In genomic region chr9:81718244-81718643, GRCh38 we compare ENCODE assay signal across 24 cellular contexts. TPM values are rescaled to one million over a fixed set of nuclear protein-coding genes. Genes with fewer than 3 reads are reported as not detected.
DNase-seq lines count a peak whose midpoint lies in the region; ATAC-seq lines count a peak whose summit lies in the region.
"Had no signal": no experiment of that assay in that cellular context is flagged by ENCODE, and none has a peak within 500 bp of the region (broad histone marks: within the 10 kb centered on the region; RNA-seq: fewer than 3 reads in every experiment).

No MANE protein-coding gene starts in this region.

- H3K27ac ChIP-seq in iPS-20b (ENCODE audit: low read length) = no peak overlapping the region
- H3K27ac ChIP-seq: RWPE1 had no signal

- no peaks in the 10 kb centered on the region for H3K9me3 Mint-ChIP-seq in T-helper 2 cell treated with Interferon-gamma antibody and Interleukin-4, amounts not matched to agents 5 μg/mL and 100 μg/mL, for 36 hours
- H3K9me3 Mint-ChIP-seq in naive thymus-derived CD8-positive, alpha-beta T cell = peaks cover 0 to 3% (median 0%) of the 10 kb centered on the region in 9 donors

- intact Hi-C loops in posterior vena cava (cut with DNase I) = no loop called here

- DNase-seq in NT2/D1 (ENCODE audit: low read depth, low spot score) (no peak), EL (no peak), posterior vena cava (ENCODE audit: low spot score) (no peak)
- no peak for DNase-seq in T-helper 2 cell treated with Interferon-gamma antibody and Interleukin-4, amounts not matched to agents 5 μg/mL and 100 μg/mL, for 36 hours (ENCODE audit: low spot score)
- DNase-seq in naive thymus-derived CD8-positive, alpha-beta T cell = no peak
- DNase-seq: Calu3; DND-41; H7; KBM-7; MV-4-11; NCI-H1105; NCI-H1436 treated with DMSO at 0.1 percent for 48 hours; NCI-H1930; NCI-H446; NCI-H524 treated with DMSO at 0.1 percent for 48 hours; NCI-H774; NK-92 treated with Interleukin-12 subunit alpha and Interleukin-12 subunit beta, amount 100 ng/mL, for 24 hours; SHP77; T-cell had no signal

- peak overlapping the region; percentile 6 for H3K9ac ChIP-seq in NT2/D1 (ENCODE audit: insufficient read length, low read depth)
- H3K9ac ChIP-seq in iPS-20b (ENCODE audit: low read depth, low read length) = peak overlapping the region; percentile 46; the same call in 1 of the 2 replicates

- H3K4me1 Mint-ChIP-seq in T-helper 2 cell treated with Interferon-gamma antibody and Interleukin-4, amounts not matched to agents 5 μg/mL and 100 μg/mL, for 36 hours (ENCODE audit: low read depth) = no peaks in the 10 kb centered on the region
- H3K4me1 Mint-ChIP-seq in naive thymus-derived CD8-positive, alpha-beta T cell = peaks cover 0 to 2% (median 0%) of the 10 kb centered on the region in 4 donors
- H3K4me1 Mint-ChIP-seq: T-cell had no signal

- no peaks in the 10 kb centered on the region for H3K9me3 ChIP-seq in NT2/D1 (ENCODE audit: insufficient read depth, low read length)
- no peaks in the 10 kb centered on the region for H3K9me3 ChIP-seq in iPS-20b (ENCODE audit: insufficient read depth, low read depth, low read length)

- H3K4me1 ChIP-seq in NT2/D1 (ENCODE audit: insufficient read depth, insufficient read length) = peaks cover 4% of the 10 kb centered on the region
- H3K4me1 ChIP-seq in iPS-20b (ENCODE audit: insufficient read depth, low read length) = peaks cover 22% of the 10 kb centered on the region; the same call in 1 of the 2 replicates

- no peaks in the 10 kb centered on the region for H3K36me3 ChIP-seq in NT2/D1 (ENCODE audit: insufficient read depth, insufficient read length, low read length)
- no peaks in the 10 kb centered on the region for H3K36me3 ChIP-seq in iPS-20b (ENCODE audit: insufficient read depth, low read depth, low read length)

- H3K36me3 Mint-ChIP-seq in T-helper 2 cell treated with Interferon-gamma antibody and Interleukin-4, amounts not matched to agents 5 μg/mL and 100 μg/mL, for 36 hours (ENCODE audit: low read depth) = no peaks in the 10 kb centered on the region
- H3K36me3 Mint-ChIP-seq in naive thymus-derived CD8-positive, alpha-beta T cell = no peaks in the 10 kb centered on the region
- H3K36me3 Mint-ChIP-seq: T-cell had no signal

- POLR2A ChIA-PET in naive thymus-derived CD8-positive, alpha-beta T cell (lab: Charles Lee) = no interaction called here

- H3K27ac Mint-ChIP-seq in T-helper 2 cell treated with Interferon-gamma antibody and Interleukin-4, amounts not matched to agents 5 μg/mL and 100 μg/mL, for 36 hours = no peak overlapping the region
- no peak overlapping the region for H3K27ac Mint-ChIP-seq in naive thymus-derived CD8-positive, alpha-beta T cell
- H3K27ac Mint-ChIP-seq: B cell, T-cell had no signal

- ATAC-seq in GM21367 (IDR thresholded peaks at IDR 0.05; ENCODE audit: unreplicated experiment) = peak; percentile 63
- no peak for ATAC-seq in naive thymus-derived CD8-positive, alpha-beta T cell
- ATAC-seq: Panc1, T-cell had no signal

- no peak overlapping the region for H3K4me3 Mint-ChIP-seq in T-helper 2 cell treated with Interferon-gamma antibody and Interleukin-4, amounts not matched to agents 5 μg/mL and 100 μg/mL, for 36 hours
- H3K4me3 Mint-ChIP-seq in naive thymus-derived CD8-positive, alpha-beta T cell = no peak overlapping the region
- H3K4me3 Mint-ChIP-seq: B cell, T-cell had no signal

- no peaks in the 10 kb centered on the region for H3K27me3 Mint-ChIP-seq in T-helper 2 cell treated with Interferon-gamma antibody and Interleukin-4, amounts not matched to agents 5 μg/mL and 100 μg/mL, for 36 hours (ENCODE audit: low read depth)
- H3K27me3 Mint-ChIP-seq in naive thymus-derived CD8-positive, alpha-beta T cell = peaks cover 0 to 4% (median 0%) of the 10 kb centered on the region in 5 donors
- H3K27me3 Mint-ChIP-seq: B cell had no signal

- H3K4me3 ChIP-seq in NT2/D1 (ENCODE audit: insufficient read length, low read depth) = no peak overlapping the region
- H3K4me3 ChIP-seq in iPS-20b (ENCODE audit: low read length) = no peak overlapping the region

- H3K27me3 ChIP-seq in NT2/D1 (ENCODE audit: insufficient read depth, insufficient read length) (no peaks in the 10 kb centered on the region), iPS-20b (ENCODE audit: insufficient read depth, low read length) (no peaks in the 10 kb centered on the region)

RNA-seq across cellular contexts. Expression of gene TLE1, which starts 28.9 kb away (rescaled TPM):
- 1 to 10 TPM; 1.6 to 1.8 TPM for total RNA-seq in naive thymus-derived CD8-positive, alpha-beta T cell
- 1 to 10 TPM in 2 of 3 donors, under 1 TPM in 1; 0.25 to 5.0 (median 2.8) TPM for polyA plus RNA-seq in naive thymus-derived CD8-positive, alpha-beta T cell
- 10 to 100 TPM; 21.8 to 30.9 TPM for total RNA-seq in posterior vena cava

Comparison
In these comparisons a context has a peak if more than half of its experiments do, and no peak if none do; other contexts are left out.
1. RNA of gene TLE1, which starts 28.9 kb away (total RNA-seq): 21.8 to 30.9 TPM in posterior vena cava; 1.6 to 1.8 TPM in naive thymus-derived CD8-positive, alpha-beta T cell; every median in the first group is over 4 times any median in the second.